ENCODE assay signal across 23 cellular contexts in genomic region chrX:39313149-39313548, GRCh38.
"Had no signal": no experiment of that assay in that cellular context is flagged by ENCODE, and none has a peak within 500 bp of the region (broad histone marks: within the 10 kb centered on the region; RNA-seq: fewer than 3 reads in every experiment).

No MANE protein-coding gene starts in this region.

- H3K27ac Mint-ChIP-seq: immature natural killer cell, mesothelial cell of epicardium had no signal

- H3K27ac ChIP-seq: breast epithelium, left lung, neutrophil, pancreas, psoas muscle, right atrium auricular region, SK-N-MC, thyroid gland, upper lobe of right lung had no signal

- H3K4me1 Mint-ChIP-seq: immature natural killer cell had no signal

- H3K4me3 Mint-ChIP-seq: central memory CD8-positive, alpha-beta T cell; immature natural killer cell; mesothelial cell of epicardium; nephron had no signal

- ATAC-seq: activated naive CD4-positive, alpha-beta T cell treated with anti-CD3 and anti-CD28 coated beads, Interleukin-2, amount 50 U/mL, for 72 hours; left lung; pancreas; psoas muscle; upper lobe of right lung had no signal

- DNase-seq: activated CD4-positive, alpha-beta T cell treated with anti-CD3 and anti-CD28 coated beads for 1 hour; activated T-cell treated with anti-CD3 and anti-CD28 coated beads, Interleukin-2, amount 50 U/mL, for 1 hour; amniotic stem cell; effector memory CD4-positive, alpha-beta T cell; foreskin melanocyte; immature natural killer cell; left lung; pancreas; psoas muscle; stimulated activated CD4-positive, alpha-beta T cell treated with anti-CD3 and anti-CD28 coated beads, Interleukin-4, amount 100 ng/mL, for 24 hours; stimulated activated naive CD4-positive, alpha-beta T cell treated with Interleukin-2 at 50 U/mL for 16 hours; substantia nigra; thyroid gland; upper lobe of right lung had no signal

- H3K36me3 Mint-ChIP-seq: immature natural killer cell, mesothelial cell of epicardium had no signal

- H3K4me1 ChIP-seq: breast epithelium, left lung, pancreas, psoas muscle had no signal

- H3K36me3 ChIP-seq: breast epithelium, left lung, neutrophil, pancreas, right atrium auricular region, thyroid gland, upper lobe of right lung had no signal

- H3K4me3 ChIP-seq: breast epithelium, left lung, lung, pancreas, psoas muscle, right atrium auricular region, SK-N-MC, thyroid gland, upper lobe of right lung had no signal

- H3K9me3 ChIP-seq: breast epithelium, left lung, neutrophil, pancreas, psoas muscle, right atrium auricular region, thyroid gland, upper lobe of right lung had no signal

- H3K27me3 ChIP-seq: left lung, neutrophil, right atrium auricular region, thyroid gland, upper lobe of right lung had no signal
